27 cellular contexts compared by ENCODE assay signal in genomic region chr3:96354742-96355141, GRCh38.
DNase-seq lines count a peak whose midpoint lies in the region; TF ChIP-seq lines count a peak whose summit lies in the region.
"Had no signal": no experiment of that assay in that cellular context is flagged by ENCODE, and none has a peak within 500 bp of the region (broad histone marks: within the 10 kb centered on the region; RNA-seq: fewer than 3 reads in every experiment).

No MANE protein-coding gene starts in this region.

- no peaks in the 10 kb centered on the region for H3K9me3 ChIP-seq in mammary epithelial cell (replicated peaks; ENCODE audit: insufficient read depth, low read length)
- H3K9me3 ChIP-seq: SJCRH30, upper lobe of left lung had no signal

- no peaks in the 10 kb centered on the region for H3K27me3 ChIP-seq in mammary epithelial cell (ENCODE audit: insufficient read depth, low read length)
- H3K27me3 ChIP-seq: heart right ventricle, SJCRH30, upper lobe of left lung had no signal

- no peak overlapping the region for H3K4me2 ChIP-seq in mammary epithelial cell (ENCODE audit: insufficient read depth, low read depth, low read length)

- H3K4me3 ChIP-seq in mammary epithelial cell (replicated peaks in 1 of 3; ENCODE audit: insufficient read depth in 1 of 3, low read depth in 2 of 3, low read length in 3 of 3) = no peak overlapping the region
- H3K4me3 ChIP-seq: heart right ventricle, SJCRH30, upper lobe of left lung had no signal

- H3K27ac ChIP-seq in mammary epithelial cell (ENCODE audit: insufficient read depth, low read depth, low read length) = no peak overlapping the region
- H3K27ac ChIP-seq: epithelial cell of prostate, heart right ventricle, SJCRH30, upper lobe of left lung had no signal

- no peaks in the 10 kb centered on the region for H3K36me3 ChIP-seq in mammary epithelial cell (ENCODE audit: insufficient read depth, low read length)
- H3K36me3 ChIP-seq: heart right ventricle, SJCRH30, upper lobe of left lung had no signal

- peaks cover 4% of the 10 kb centered on the region for H3K4me1 ChIP-seq in mammary epithelial cell (ENCODE audit: insufficient read depth, low read length)
- H3K4me1 ChIP-seq: heart right ventricle, SJCRH30, upper lobe of left lung had no signal

- CTCF ChIA-PET in mammary epithelial cell (lab: Charles Lee; ENCODE audit: low non-redundant PET) (no interaction called here), GM10248 (lab: Yijun Ruan, JAX) (interaction anchor here (1.0 kb wide), 1 partner anchor 25 kb away, joined by 3 read pairs; no protein-coding TSS in a partner anchor)

- no peaks in the 10 kb centered on the region for H4K20me1 ChIP-seq in mammary epithelial cell (ENCODE audit: insufficient read depth, low read length)

- DNase-seq in A172 (ENCODE audit: low spot score) (peak; percentile 10), NCI-H226 (peak; percentile 52), mammary epithelial cell (no peak), glomerular visceral epithelial cell (ENCODE audit: extremely low spot score) (peak; percentile 9), NCI-H2081 (lab: John Stamatoyannopoulos, UW) (no peak), GM10248 (ENCODE audit: extremely low spot score) (no peak), GM13977 (ENCODE audit: low spot score) (no peak), NCI-H187 treated with DMSO at 0.1 percent for 48 hours (lab: John Stamatoyannopoulos, UW) (no peak)
- DNase-seq: 8988T; activated CD4-positive, alpha-beta T cell treated with anti-CD3 and anti-CD28 coated beads, Interleukin-2, amount 10 ng/mL, durations not matched to agents 24 days and 14 days; activated naive CD4-positive, alpha-beta T cell treated with anti-CD3 and anti-CD28 coated beads for 36 hours; activated T-cell treated with anti-CD3 and anti-CD28 coated beads, Interleukin-2, amount 50 U/mL, for 48 hours; AML-193; amniotic stem cell; caudate nucleus; CD4-positive, alpha-beta T cell; heart right ventricle; HFFc6; Karpas-422; left cardiac atrium; NCI-H2171; NCI-H526; SJCRH30; stimulated activated CD4-positive, alpha-beta T cell treated with anti-CD3 and anti-CD28 coated beads, Interleukin-4, amount 100 ng/mL, for 24 hours; substantia nigra; upper lobe of left lung had no signal

- H3K79me2 ChIP-seq in mammary epithelial cell (ENCODE audit: insufficient read depth, low read length) = no peaks in the 10 kb centered on the region

- peak overlapping the region; percentile 26 for H2AFZ ChIP-seq in mammary epithelial cell (ENCODE audit: low read depth, low read length)

- in situ Hi-C loops in mammary epithelial cell (cut with MboI; ENCODE audit: low sequenced_read_pairs in 2 of 2) = no loop called here
- in situ Hi-C loops in GM13977 (cut with MboI; ENCODE audit: low pct_unique_long_range_greater_than_20kb, low sequenced_read_pairs, unreplicated experiment) = no loop called here

- no TSS peak for BruUV-seq in mammary epithelial cell (replicated peaks; lab: Mats Ljungman, UMichigan)

- intact Hi-C loops in mammary epithelial cell (cut with micrococcal nuclease) = no loop called here

- POLR2A ChIA-PET in GM10248 (lab: Yijun Ruan, JAX) = no interaction called here

- no peak overlapping the region for H3K9ac ChIP-seq in mammary epithelial cell (ENCODE audit: insufficient read depth, low read length)

- TF ChIP-seq CTCF in mammary epithelial cell (conservative IDR thresholded peaks at IDR 0.05 in 1 of 2, IDR thresholded peaks at IDR 0.05 in 1 of 2; ENCODE audit: extremely low read depth in 1 of 2, insufficient read depth in 1 of 2, low read depth in 1 of 2, low read length in 2 of 2) (no peak), GM10248 (IDR thresholded peaks at IDR 0.05; ENCODE audit: control extremely low read depth, extremely low read depth, low read depth, missing control alignments) (no peak), GM13977 (IDR thresholded peaks at IDR 0.05; ENCODE audit: extremely low read depth, insufficient read depth, missing control alignments) (no peak)

- dilution Hi-C loops in mammary epithelial cell (cut with HindIII; ENCODE audit: low sequenced_read_pairs) = no loop called here

Comparison
In these comparisons a context has a peak if more than half of its experiments do, and no peak if none do; other contexts are left out.
1. DNase-seq: peak in A172 (single experiment), NCI-H226 (single experiment) and glomerular visceral epithelial cell (single experiment); none in mammary epithelial cell (single experiment), NCI-H2081 (0 of 2), GM10248 (single experiment), GM13977 (single experiment) and NCI-H187 treated with DMSO at 0.1 percent for 48 hours (single experiment).